ENCODE assay signal across 8 cellular contexts in the genomic region with DNA sequence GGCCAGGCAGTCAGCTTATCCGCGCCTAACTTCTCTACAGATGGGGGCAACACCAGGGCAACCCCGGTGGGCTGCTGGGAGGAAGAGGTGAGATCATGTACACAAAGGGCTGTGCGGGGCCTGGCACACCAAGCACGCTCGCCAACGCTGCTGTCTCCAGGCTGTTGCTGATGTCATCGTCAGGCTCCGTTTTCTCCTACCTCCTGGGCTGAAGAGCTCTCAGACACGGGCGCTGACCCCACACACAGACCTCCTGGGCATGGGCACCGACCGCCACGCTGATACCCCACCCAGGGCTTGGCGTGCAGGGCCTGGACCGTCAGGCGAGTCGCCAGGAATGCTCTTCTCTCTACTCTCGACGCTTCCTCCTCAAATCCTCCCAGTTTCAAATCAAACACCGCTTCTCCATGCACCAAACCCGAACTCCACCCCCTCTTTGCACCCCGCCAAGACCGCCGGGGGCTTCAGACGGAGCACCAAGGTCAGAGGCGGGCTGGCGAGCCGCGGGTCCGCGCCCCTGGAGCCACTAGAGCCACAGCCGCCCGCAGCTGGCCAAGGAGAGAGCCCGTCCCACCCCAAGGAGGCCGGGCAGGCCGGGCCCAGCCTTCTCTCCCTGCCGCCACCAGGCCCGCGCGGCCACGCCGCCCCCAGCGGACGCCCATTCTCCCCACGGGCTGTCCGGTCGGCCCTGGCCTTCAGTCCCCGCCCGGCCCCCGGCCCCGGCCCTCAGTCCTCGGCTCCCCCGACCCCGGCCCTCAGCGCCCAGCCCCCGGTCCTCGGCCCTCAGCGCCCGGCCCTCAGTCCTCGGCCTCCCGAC. TPM values are rescaled to one million over a fixed set of nuclear protein-coding genes. Genes with fewer than 3 reads are reported as not detected.
DNase-seq lines count a peak whose midpoint lies in the region; ATAC-seq and TF ChIP-seq lines count a peak whose summit lies in the region.

No MANE protein-coding gene starts in this region.

- H3K27me3 Mint-ChIP-seq in activated CD4-positive, alpha-beta memory T cell treated with anti-CD3 and anti-CD28 coated beads, Interleukin-2, amount 10 ng/mL, durations not matched to agents 7 days and 5 days = no peaks in the 10 kb centered on the region
- no peaks in the 10 kb centered on the region for H3K27me3 Mint-ChIP-seq in osteocyte (ENCODE audit: unreplicated experiment)

- TF ChIP-seq CTCF in AG09309 (IDR thresholded peaks at IDR 0.05; ENCODE audit: control insufficient read depth, insufficient read depth, low read depth, low read length, missing control alignments) = no peak
- no peak for TF ChIP-seq CTCF in fibroblast of the aortic adventitia (IDR thresholded peaks at IDR 0.05; ENCODE audit: insufficient read depth, low read length)
- no peak for TF ChIP-seq CTCF in osteocyte (IDR thresholded peaks at IDR 0.05)

- ATAC-seq in HG02852 (IDR thresholded peaks at IDR 0.05; ENCODE audit: unreplicated experiment) = peak; percentile 4

- POLR2A ChIA-PET in activated CD4-positive, alpha-beta memory T cell treated with anti-CD3 and anti-CD28 coated beads, Interleukin-2, amount 10 ng/mL, durations not matched to agents 7 days and 5 days (lab: Charles Lee) = interaction anchor here (0.9 to 2.7 kb wide), 11 partner anchors 8 to 147 kb away, joined by 3 to 29 read pairs (median 5); a partner anchor contains a TSS

- peak overlapping the region; percentile 97 for H3K27ac Mint-ChIP-seq in activated CD4-positive, alpha-beta memory T cell treated with anti-CD3 and anti-CD28 coated beads, Interleukin-2, amount 10 ng/mL, durations not matched to agents 7 days and 5 days
- peak overlapping the region; percentile 88 for H3K27ac Mint-ChIP-seq in osteocyte (ENCODE audit: unreplicated experiment)

- DNase-seq in AG09309 (ENCODE audit: low read depth) = no peak
- DNase-seq in activated CD4-positive, alpha-beta memory T cell treated with anti-CD3 and anti-CD28 coated beads, Interleukin-2, amount 10 ng/mL, durations not matched to agents 7 days and 5 days = peak; percentile 57
- peak; percentile 50 for DNase-seq in fibroblast of the aortic adventitia (ENCODE audit: low read depth)
- DNase-seq in osteocyte (ENCODE audit: extremely low spot score, unreplicated experiment) = no peak
- no peak for DNase-seq in COLO829 (ENCODE audit: low spot score)
- no peak for DNase-seq in SKM-1 (lab: John Stamatoyannopoulos, UW; ENCODE audit: unreplicated experiment)
- DNase-seq in activated gamma-delta T cell treated with Interleukin-2 at 50 U/mL for 16 hours = no peak

- peak overlapping the region; percentile 92 for H3K4me3 Mint-ChIP-seq in activated CD4-positive, alpha-beta memory T cell treated with anti-CD3 and anti-CD28 coated beads, Interleukin-2, amount 10 ng/mL, durations not matched to agents 7 days and 5 days
- H3K4me3 Mint-ChIP-seq in osteocyte (ENCODE audit: unreplicated experiment) = peak overlapping the region; percentile 90

- no peaks in the 10 kb centered on the region for H3K9me3 Mint-ChIP-seq in activated CD4-positive, alpha-beta memory T cell treated with anti-CD3 and anti-CD28 coated beads, Interleukin-2, amount 10 ng/mL, durations not matched to agents 7 days and 5 days
- no peaks in the 10 kb centered on the region for H3K9me3 Mint-ChIP-seq in osteocyte (ENCODE audit: unreplicated experiment)

- CTCF ChIA-PET in activated CD4-positive, alpha-beta memory T cell treated with anti-CD3 and anti-CD28 coated beads, Interleukin-2, amount 10 ng/mL, durations not matched to agents 7 days and 5 days (lab: Charles Lee) = interaction anchor here (0.8 to 2.5 kb wide), 7 partner anchors 10 to 147 kb away, joined by 3 to 18 read pairs (median 7); a partner anchor contains a TSS

- peaks cover 60% of the 10 kb centered on the region for H3K4me1 Mint-ChIP-seq in activated CD4-positive, alpha-beta memory T cell treated with anti-CD3 and anti-CD28 coated beads, Interleukin-2, amount 10 ng/mL, durations not matched to agents 7 days and 5 days
- H3K4me1 Mint-ChIP-seq in osteocyte (ENCODE audit: unreplicated experiment) = peaks cover 37% of the 10 kb centered on the region

- H3K4me3 ChIP-seq in AG09309 (ENCODE audit: control insufficient read depth, low read depth, low read length) = peak overlapping the region; percentile 78
- peak overlapping the region; percentile 74 for H3K4me3 ChIP-seq in fibroblast of the aortic adventitia (ENCODE audit: low read depth, low read length)

- H3K36me3 Mint-ChIP-seq in activated CD4-positive, alpha-beta memory T cell treated with anti-CD3 and anti-CD28 coated beads, Interleukin-2, amount 10 ng/mL, durations not matched to agents 7 days and 5 days (ENCODE audit: low read depth) = peaks cover 22% of the 10 kb centered on the region
- no peaks in the 10 kb centered on the region for H3K36me3 Mint-ChIP-seq in osteocyte (ENCODE audit: unreplicated experiment)

RNA-seq across cellular contexts. Expression of a gene that starts 0.8 kb away (rescaled TPM):
- 100 to 1,000 TPM; 181 to 196 TPM for total RNA-seq in activated CD4-positive, alpha-beta memory T cell treated with anti-CD3 and anti-CD28 coated beads, Interleukin-2, amount 10 ng/mL, durations not matched to agents 7 days and 5 days
- total RNA-seq in fibroblast of the aortic adventitia (ENCODE audit: low replicate concordance) = 70.9 and 76.1 TPM in 2 replicates
- 96.5 and 110 TPM in 2 replicates for total RNA-seq in osteocyte

RNA-seq across cellular contexts. Expression of a gene that starts 7.3 kb away (rescaled TPM):
- 1 to 10 TPM; 7.6 to 8.8 TPM for total RNA-seq in activated CD4-positive, alpha-beta memory T cell treated with anti-CD3 and anti-CD28 coated beads, Interleukin-2, amount 10 ng/mL, durations not matched to agents 7 days and 5 days
- total RNA-seq in fibroblast of the aortic adventitia (ENCODE audit: low replicate concordance) = 2.5 and 8.0 TPM in 2 replicates
- 20.6 and 21.1 TPM in 2 replicates for total RNA-seq in osteocyte

RNA-seq across cellular contexts. Expression of a gene that starts 12.6 kb away (rescaled TPM):
- under 1 TPM; 0.48 to 0.60 TPM for total RNA-seq in activated CD4-positive, alpha-beta memory T cell treated with anti-CD3 and anti-CD28 coated beads, Interleukin-2, amount 10 ng/mL, durations not matched to agents 7 days and 5 days
- not detected in 2 replicates for total RNA-seq in fibroblast of the aortic adventitia (ENCODE audit: low replicate concordance)
- total RNA-seq in osteocyte = 0.76 and 1.5 TPM in 2 replicates

RNA-seq across cellular contexts. Expression of a gene that starts 33.4 kb away (rescaled TPM):
- total RNA-seq in activated CD4-positive, alpha-beta memory T cell treated with anti-CD3 and anti-CD28 coated beads, Interleukin-2, amount 10 ng/mL, durations not matched to agents 7 days and 5 days = 100 to 1,000 TPM; 111 to 114 TPM
- 21.4 and 50.6 TPM in 2 replicates for total RNA-seq in fibroblast of the aortic adventitia (ENCODE audit: low replicate concordance)
- total RNA-seq in osteocyte = 107 and 108 TPM in 2 replicates

RNA-seq across cellular contexts. Expression of a gene that starts 34.0 kb away (rescaled TPM):
- total RNA-seq in activated CD4-positive, alpha-beta memory T cell treated with anti-CD3 and anti-CD28 coated beads, Interleukin-2, amount 10 ng/mL, durations not matched to agents 7 days and 5 days = 100 to 1,000 TPM; 105 to 108 TPM
- total RNA-seq in fibroblast of the aortic adventitia (ENCODE audit: low replicate concordance) = 30.9 and 49.1 TPM in 2 replicates
- 46.3 and 47.0 TPM in 2 replicates for total RNA-seq in osteocyte

Comparison
In these comparisons a context has a peak if more than half of its experiments do, and no peak if none do; other contexts are left out.
1. DNase-seq: peak in activated CD4-positive, alpha-beta memory T cell treated with anti-CD3 and anti-CD28 coated beads, Interleukin-2, amount 10 ng/mL, durations not matched to agents 7 days and 5 days (single experiment) and fibroblast of the aortic adventitia (single experiment); none in AG09309 (single experiment), osteocyte (single experiment), COLO829 (single experiment), SKM-1 (single experiment) and activated gamma-delta T cell treated with Interleukin-2 at 50 U/mL for 16 hours (single experiment).